Comparison of ENCODE assay signal across 11 cellular contexts in the genomic region with DNA sequence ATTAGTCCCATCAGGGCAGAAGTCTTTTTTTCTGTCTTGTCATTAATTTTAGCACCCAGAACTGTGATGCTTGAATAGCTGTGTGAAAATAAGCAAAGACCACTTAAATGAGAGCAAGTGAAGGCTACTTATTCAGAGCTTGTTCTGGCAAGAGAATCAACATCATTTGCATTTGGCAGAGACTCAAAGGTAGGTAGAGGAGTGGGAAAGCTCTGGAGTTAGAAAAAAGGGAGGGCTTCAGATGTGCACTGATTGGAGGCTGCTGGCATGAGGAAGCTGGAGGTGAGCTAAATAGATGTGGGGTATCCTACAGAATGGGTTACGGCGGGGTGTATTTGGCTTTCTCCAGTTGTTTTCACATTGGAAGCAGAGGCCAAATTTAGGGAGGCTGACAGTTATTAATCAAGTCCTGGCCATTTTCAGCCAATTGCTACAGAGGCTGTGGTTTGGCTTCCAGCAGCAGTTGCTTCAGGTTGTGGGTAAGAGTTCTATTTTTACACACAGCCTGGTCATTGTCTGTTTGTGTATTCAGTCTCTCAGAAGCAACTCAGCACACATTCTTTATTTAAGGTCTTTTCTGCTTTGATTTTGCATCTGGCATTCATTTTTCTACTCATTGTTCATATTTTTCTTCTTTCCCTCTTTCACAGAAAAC.
DNase-seq lines count a peak whose midpoint lies in the region; ATAC-seq, FAIRE-seq and TF ChIP-seq lines count a peak whose summit lies in the region.
"Had no signal": no experiment of that assay in that cellular context is flagged by ENCODE, and none has a peak within 500 bp of the region (broad histone marks: within the 10 kb centered on the region; RNA-seq: fewer than 3 reads in every experiment).

No MANE protein-coding gene starts in this region.

- no peaks in the 10 kb centered on the region for H3K36me3 Mint-ChIP-seq in MCF 10A (ENCODE audit: insufficient read depth, unreplicated experiment)

- H3K27ac Mint-ChIP-seq in MCF 10A (ENCODE audit: low read depth, unreplicated experiment), result no peak overlapping the region

- H3K4me1 ChIP-seq in GM23248 (ENCODE audit: insufficient read depth), result no peaks in the 10 kb centered on the region
- peaks cover 0 to 2% (median 0%) of the 10 kb centered on the region in 3 donors for H3K4me1 ChIP-seq in pancreas

- TF ChIP-seq CTCF in MCF 10A (IDR thresholded peaks at IDR 0.05; ENCODE audit: unreplicated experiment) (no peak), pancreas (IDR thresholded peaks at IDR 0.05) (no peak), coronary artery (IDR thresholded peaks at IDR 0.05) (no peak), omental fat pad (IDR thresholded peaks at IDR 0.05) (no peak)

- H3K27ac ChIP-seq in GM23248 (no peak overlapping the region), pancreas (peak overlapping the region in 1 of 4 donors; percentile 31), coronary artery (no peak overlapping the region)

- no peak overlapping the region for H3K4me3 Mint-ChIP-seq in MCF 10A (ENCODE audit: unreplicated experiment)

- H3K9me3 ChIP-seq in GM23248 (ENCODE audit: low read depth) (peaks cover 4% of the 10 kb centered on the region), pancreas (no peaks in the 10 kb centered on the region)

- no peaks in the 10 kb centered on the region for H3K4me1 Mint-ChIP-seq in MCF 10A (ENCODE audit: insufficient read depth, unreplicated experiment)

- no peaks in the 10 kb centered on the region for H3K79me2 ChIP-seq in GM23248 (ENCODE audit: insufficient read depth)

- ATAC-seq in pancreas (peak in 3 of 4 donors; percentile 47 to 77 (median 70)), GM18519 (IDR thresholded peaks at IDR 0.05; ENCODE audit: low FRiP score, unreplicated experiment) (no peak), omental fat pad (ENCODE audit: low FRiP score) (no peak), GM21528 (IDR thresholded peaks at IDR 0.05; ENCODE audit: low FRiP score, unreplicated experiment) (no peak)
- ATAC-seq: mucosa of descending colon had no signal

- intact Hi-C loops in MCF 10A (cut with micrococcal nuclease) (no loop called here), pancreas (cut with DNase I) (no loop called here)

- H3K27me3 ChIP-seq in GM23248 (replicated peaks; ENCODE audit: insufficient read depth) (no peaks in the 10 kb centered on the region), pancreas (no peaks in the 10 kb centered on the region)

- no peaks in the 10 kb centered on the region for H4K20me1 ChIP-seq in GM23248 (ENCODE audit: insufficient read depth)

- H3K9ac ChIP-seq in GM23248, result no peak overlapping the region

- H3K4me3 ChIP-seq in GM23248 (no peak overlapping the region), pancreas (no peak overlapping the region), coronary artery (no peak overlapping the region)
- H3K4me3 ChIP-seq: mucosa of descending colon had no signal

- CTCF ChIA-PET in MCF 10A (lab: Yijun Ruan, JAX), result interaction anchor here (0.6 kb wide), 2 partner anchors 79 to 473 kb away, joined by 3 to 4 read pairs; no protein-coding TSS in a partner anchor

- POLR2A ChIA-PET in MCF 10A (lab: Yijun Ruan, JAX), result no interaction called here

- no peaks in the 10 kb centered on the region for H3K36me3 ChIP-seq in GM23248 (ENCODE audit: low read depth)
- H3K36me3 ChIP-seq in pancreas, result no peaks in the 10 kb centered on the region

- FAIRE-seq in pancreas (lab: Jason Lieb, UNC), result no peak

- H2AFZ ChIP-seq in GM23248, result no peak overlapping the region

- no peaks in the 10 kb centered on the region for H3K9me2 ChIP-seq in GM23248 (ENCODE audit: insufficient read depth)

- WGBS in GM23248 (ENCODE audit: low coverage in 1 of 2, low lambda C conversion rate in 2 of 2, missing lambda C conversion rate in 2 of 2), 2 experiments, result 25 to 27% methylated on average over 2 of the region's 2 CpGs
- WGBS in pancreas, 2 donors, result 70 to 73% methylated on average over 2 of the region's 2 CpGs

- no peaks in the 10 kb centered on the region for H3F3A ChIP-seq in GM23248 (ENCODE audit: insufficient read depth)

- peak; percentile 24 for DNase-seq in GM23248
- DNase-seq in NCI-H2107 (lab: John Stamatoyannopoulos, UW), result peak; percentile 33
- peak; percentile 82 for DNase-seq in MCF 10A (ENCODE audit: unreplicated experiment)
- no peak for DNase-seq in pancreas
- DNase-seq in coronary artery (ENCODE audit: low spot score), result no peak
- DNase-seq in omental fat pad (ENCODE audit: low spot score), result no peak
- DNase-seq: activated naive CD4-positive, alpha-beta T cell treated with Interleukin-2 at 50 U/mL for 16 hours; mucosa of descending colon; NCI-H1694 had no signal

- peaks cover 51% of the 10 kb centered on the region for H3K9me3 Mint-ChIP-seq in MCF 10A (ENCODE audit: unreplicated experiment)

- in situ Hi-C loops in GM23248 (cut with MboI), result no loop called here

- BruUV-seq in MCF 10A (replicated peaks; lab: Mats Ljungman, UMichigan), result no TSS peak

- H3K27me3 Mint-ChIP-seq in MCF 10A (ENCODE audit: insufficient read depth, unreplicated experiment), result no peaks in the 10 kb centered on the region

- no peak overlapping the region for H3K4me2 ChIP-seq in GM23248 (ENCODE audit: unreplicated experiment)

Comparison
In these comparisons a context has a peak if more than half of its experiments do, and no peak if none do; other contexts are left out.
1. DNase-seq: peak in GM23248 (single experiment), NCI-H2107 (single experiment) and MCF 10A (single experiment); none in pancreas (0 of 6), coronary artery (single experiment) and omental fat pad (single experiment).
2. ATAC-seq: peak in pancreas (3 of 4); none in GM18519 (single experiment), omental fat pad (single experiment) and GM21528 (single experiment).